34 cellular contexts compared by ENCODE assay signal in the genomic region with DNA sequence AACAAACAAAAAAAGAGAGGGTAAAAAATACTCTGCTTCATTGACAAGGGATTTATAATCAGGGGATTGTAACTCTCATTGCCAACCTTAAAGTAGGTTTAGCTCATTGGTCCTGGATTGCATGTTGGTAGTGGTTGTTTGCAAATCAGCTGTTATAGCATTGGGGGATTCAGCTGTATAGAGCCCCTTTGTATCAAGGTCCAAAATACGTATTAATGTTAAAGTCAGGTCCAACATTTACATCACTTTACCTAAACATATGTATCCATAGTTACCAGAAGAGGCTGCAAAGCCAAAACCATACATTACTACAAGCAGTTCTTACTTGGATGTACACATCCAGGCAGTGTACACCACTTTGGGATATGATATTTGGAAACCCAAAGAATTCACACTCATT.
"Had no signal": no experiment of that assay in that cellular context is flagged by ENCODE, and none has a peak within 500 bp of the region (broad histone marks: within the 10 kb centered on the region; RNA-seq: fewer than 3 reads in every experiment).

No MANE protein-coding gene starts in this region.

- H3K36me3 ChIP-seq: MG63 had no signal

- DNase-seq: Karpas-422, Kasumi-1, MG63, MM.1S, MV-4-11, NCI-H1048, NCI-H1092, NCI-H1092 treated with DMSO at 0.1 percent for 48 hours, NCI-H1105, NCI-H1105 treated with DMSO at 0.1 percent for 48 hours, NCI-H1417, NCI-H1417 treated with DMSO at 0.1 percent for 48 hours, NCI-H1436, NCI-H1436 treated with DMSO at 0.1 percent for 48 hours, NCI-H146, NCI-H1694, NCI-H1694 treated with DMSO at 0.1 percent for 48 hours, NCI-H187, NCI-H187 treated with DMSO at 0.1 percent for 48 hours, NCI-H1930, NCI-H2029, NCI-H2029 treated with DMSO at 0.1 percent for 48 hours, NCI-H2081, NCI-H2081 treated with DMSO at 0.1 percent for 48 hours, NCI-H2107, NCI-H2171, NCI-H2171 treated with DMSO at 0.1 percent for 48 hours, NCI-H2227 treated with DMSO at 0.1 percent for 48 hours, NCI-H226, NCI-H345, NCI-H446, NCI-H446 treated with DMSO at 0.1 percent for 48 hours, NCI-H510A, NCI-H510A treated with DMSO at 0.1 percent for 48 hours had no signal

- H3K9me3 ChIP-seq: MG63 had no signal

- H3K4me3 ChIP-seq: MG63 had no signal

- H3K27me3 ChIP-seq: MG63 had no signal
